In genomic region chr3:45582407-45582806, GRCh38 we compare ENCODE assay signal across 13 cellular contexts. TPM values are rescaled to one million over a fixed set of nuclear protein-coding genes. Genes with fewer than 3 reads are reported as not detected.
A peak's percentile ranks its signal among the peaks of the same experiment; 100 is the strongest.
DNase-seq lines count a peak whose midpoint lies in the region; ATAC-seq and TF ChIP-seq lines count a peak whose summit lies in the region.
"Had no signal": no experiment of that assay in that cellular context is flagged by ENCODE, and none has a peak within 500 bp of the region (broad histone marks: within the 10 kb centered on the region; RNA-seq: fewer than 3 reads in every experiment).

No MANE protein-coding gene starts in this region.

- H3K4me3 ChIP-seq in fibroblast of the aortic adventitia (ENCODE audit: low read depth, low read length) = no peak overlapping the region
- H3K4me3 ChIP-seq: skin epidermis had no signal

- H3K4me3 Mint-ChIP-seq in natural killer cell treated with Interleukin-12 subunit alpha and Interleukin-12 subunit beta and Interleukin-15 and Interleukin-18, amount 100 ng/mL, for 72 hours = no peak overlapping the region
- H3K4me3 Mint-ChIP-seq: activated B cell treated with CpG ODN at 0.5 μM for 24 hours; activated T-cell treated with anti-CD3 and anti-CD28 coated beads, Interleukin-2, amount 50 U/mL, for 4 hours; IgD-negative memory B cell had no signal

- TF ChIP-seq CTCF in fibroblast of the aortic adventitia (IDR thresholded peaks at IDR 0.05; ENCODE audit: insufficient read depth, low read length) = no peak

- peaks cover 0 to 10% of the 10 kb centered on the region in 2 donors for H3K4me1 Mint-ChIP-seq in natural killer cell treated with Interleukin-12 subunit alpha and Interleukin-12 subunit beta and Interleukin-15 and Interleukin-18, amount 100 ng/mL, for 72 hours (ENCODE audit: low read depth in 2 of 2)

- peak; percentile 32 to 64 for ATAC-seq in natural killer cell treated with Interleukin-12 subunit alpha and Interleukin-12 subunit beta and Interleukin-15 and Interleukin-18, amount 100 ng/mL, for 72 hours
- ATAC-seq in HG03439 (IDR thresholded peaks at IDR 0.05; ENCODE audit: unreplicated experiment) = no peak
- ATAC-seq: activated T-cell treated with anti-CD3 and anti-CD28 coated beads, Interleukin-2, amount 50 U/mL, for 4 hours had no signal

- DNase-seq in AG08395 (ENCODE audit: low spot score) (peak; percentile 70), NCI-H446 treated with DMSO at 0.1 percent for 48 hours (lab: John Stamatoyannopoulos, UW) (peak; percentile 56), fibroblast of the aortic adventitia (ENCODE audit: low read depth) (peak; percentile 63), NCI-H2081 (lab: John Stamatoyannopoulos, UW) (no peak), HPDE6-E6E7 (ENCODE audit: extremely low spot score) (no peak), NCI-H2227 (lab: John Stamatoyannopoulos, UW; ENCODE audit: unreplicated experiment) (no peak)
- no peak for DNase-seq in natural killer cell treated with Interleukin-12 subunit alpha and Interleukin-12 subunit beta and Interleukin-15 and Interleukin-18, amount 100 ng/mL, for 72 hours (ENCODE audit: low spot score)
- DNase-seq: activated B cell treated with CpG ODN at 0.5 μM for 24 hours; activated T-cell treated with anti-CD3 and anti-CD28 coated beads, Interleukin-2, amount 50 U/mL, for 4 hours; NCI-H187 had no signal

- no peaks in the 10 kb centered on the region for H3K9me3 Mint-ChIP-seq in natural killer cell treated with Interleukin-12 subunit alpha and Interleukin-12 subunit beta and Interleukin-15 and Interleukin-18, amount 100 ng/mL, for 72 hours
- H3K9me3 Mint-ChIP-seq: IgD-negative memory B cell had no signal

- H3K36me3 Mint-ChIP-seq in natural killer cell treated with Interleukin-12 subunit alpha and Interleukin-12 subunit beta and Interleukin-15 and Interleukin-18, amount 100 ng/mL, for 72 hours = no peaks in the 10 kb centered on the region

- peaks cover 0 to 7% of the 10 kb centered on the region in 2 donors for H3K27me3 Mint-ChIP-seq in natural killer cell treated with Interleukin-12 subunit alpha and Interleukin-12 subunit beta and Interleukin-15 and Interleukin-18, amount 100 ng/mL, for 72 hours
- H3K27me3 Mint-ChIP-seq: activated B cell treated with CpG ODN at 0.5 μM for 24 hours, IgD-negative memory B cell had no signal

- H3K27ac Mint-ChIP-seq in natural killer cell treated with Interleukin-12 subunit alpha and Interleukin-12 subunit beta and Interleukin-15 and Interleukin-18, amount 100 ng/mL, for 72 hours = no peak overlapping the region
- H3K27ac Mint-ChIP-seq: activated B cell treated with CpG ODN at 0.5 μM for 24 hours, IgD-negative memory B cell had no signal

RNA-seq across cellular contexts. Expression of gene LIMD1, which starts 12.1 kb away (rescaled TPM):
- total RNA-seq in fibroblast of the aortic adventitia (ENCODE audit: low replicate concordance) = 10.6 and 18.8 TPM in 2 replicates
- total RNA-seq in natural killer cell treated with Interleukin-12 subunit alpha and Interleukin-12 subunit beta and Interleukin-15 and Interleukin-18, amount 100 ng/mL, for 72 hours = 10 to 100 TPM; 34.4 to 71.4 TPM

Comparison
In these comparisons a context has a peak if more than half of its experiments do, and no peak if none do; other contexts are left out.
1. DNase-seq: peak in AG08395 (single experiment), NCI-H446 treated with DMSO at 0.1 percent for 48 hours (single experiment) and fibroblast of the aortic adventitia (single experiment); none in natural killer cell treated with Interleukin-12 subunit alpha and Interleukin-12 subunit beta and Interleukin-15 and Interleukin-18, amount 100 ng/mL, for 72 hours (single experiment), NCI-H2081 (0 of 2), HPDE6-E6E7 (single experiment) and NCI-H2227 (single experiment).